In genomic region chr1:246753670-246754535, GRCh38 we compare ENCODE assay signal across 8 cellular contexts. TPM values are rescaled to one million over a fixed set of nuclear protein-coding genes. Genes with fewer than 3 reads are reported as not detected.
A peak's percentile ranks its signal among the peaks of the same experiment; 100 is the strongest.
DNase-seq lines count a peak whose midpoint lies in the region; TF ChIP-seq lines count a peak whose summit lies in the region.

No MANE protein-coding gene starts in this region.

- no peak overlapping the region for H3K4me3 Mint-ChIP-seq in T-helper 2 cell treated with Interferon-gamma antibody and Interleukin-4, amounts not matched to agents 5 μg/mL and 100 μg/mL, for 36 hours

- no peaks in the 10 kb centered on the region for H3K9me3 ChIP-seq in MG63

- TF ChIP-seq CTCF in GM10266 (IDR thresholded peaks at IDR 0.05; ENCODE audit: control insufficient read depth, insufficient read depth, low read depth, missing control alignments), result peak; percentile 77

- H3K36me3 Mint-ChIP-seq in T-helper 2 cell treated with Interferon-gamma antibody and Interleukin-4, amounts not matched to agents 5 μg/mL and 100 μg/mL, for 36 hours (ENCODE audit: low read depth), result no peaks in the 10 kb centered on the region

- peak; percentile 49 for DNase-seq in GM10266 (ENCODE audit: extremely low spot score)
- peak; percentile 13 for DNase-seq in H4 (ENCODE audit: low spot score)
- DNase-seq in MG63, result peak; percentile 32
- DNase-seq in T-helper 2 cell treated with Interferon-gamma antibody and Interleukin-4, amounts not matched to agents 5 μg/mL and 100 μg/mL, for 36 hours (ENCODE audit: low spot score), result peak; percentile 23
- peak; percentile 71 for DNase-seq in astrocyte of the hippocampus (ENCODE audit: low read depth, low spot score)
- peak; percentile 69 for DNase-seq in iPS-NIHi11 (ENCODE audit: low spot score)
- DNase-seq in stimulated activated CD4-positive, alpha-beta T cell treated with anti-CD3 and anti-CD28 coated beads, Interleukin-15, amount 100 ng/mL, for 24 hours, result peak; percentile 67
- no peak for DNase-seq in NCI-H2029 (lab: John Stamatoyannopoulos, UW)

- H3K36me3 ChIP-seq in MG63, result peaks cover 4% of the 10 kb centered on the region; the same call in 1 of the 2 replicates

- no peaks in the 10 kb centered on the region for H3K27me3 ChIP-seq in MG63

- H3K9me3 Mint-ChIP-seq in T-helper 2 cell treated with Interferon-gamma antibody and Interleukin-4, amounts not matched to agents 5 μg/mL and 100 μg/mL, for 36 hours, result no peaks in the 10 kb centered on the region

- H3K27ac Mint-ChIP-seq in T-helper 2 cell treated with Interferon-gamma antibody and Interleukin-4, amounts not matched to agents 5 μg/mL and 100 μg/mL, for 36 hours, result no peak overlapping the region

- H3K4me1 Mint-ChIP-seq in T-helper 2 cell treated with Interferon-gamma antibody and Interleukin-4, amounts not matched to agents 5 μg/mL and 100 μg/mL, for 36 hours (ENCODE audit: low read depth), result no peaks in the 10 kb centered on the region

- no peaks in the 10 kb centered on the region for H3K27me3 Mint-ChIP-seq in T-helper 2 cell treated with Interferon-gamma antibody and Interleukin-4, amounts not matched to agents 5 μg/mL and 100 μg/mL, for 36 hours (ENCODE audit: low read depth)

- H3K4me3 ChIP-seq in MG63, result no peak overlapping the region

RNA-seq across cellular contexts. Expression of gene SCCPDH, which starts 29.7 kb away (rescaled TPM):
- 34.7 and 36.1 TPM in 2 replicates for total RNA-seq in H4 (2014; rRNA removed; shearing (Covaris generic))
- total RNA-seq in MG63 (2014; rRNA removed; shearing (Covaris generic); ENCODE audit: low replicate concordance), result 51.1 and 76.6 TPM in 2 replicates
